23 cellular contexts compared by ENCODE assay signal in genomic region chr11:31786996-31787685, GRCh38. TPM values are rescaled to one million over a fixed set of nuclear protein-coding genes. Genes with fewer than 3 reads are reported as not detected.
"Had no signal": no experiment of that assay in that cellular context is flagged by ENCODE, and none has a peak within 500 bp of the region (broad histone marks: within the 10 kb centered on the region; RNA-seq: fewer than 3 reads in every experiment).

No MANE protein-coding gene starts in this region.

- DNase-seq: activated CD4-positive, alpha-beta T cell treated with anti-CD3 and anti-CD28 coated beads, Interleukin-2, amount 50 U/mL, for 4 hours; activated CD4-positive, CD25-positive, alpha-beta regulatory T cell; activated effector memory CD4-positive, alpha-beta T cell treated with anti-CD3 and anti-CD28 coated beads, Interleukin-2, amount 50 U/mL, for 16 hours; activated T-cell treated with anti-CD3 and anti-CD28 coated beads, Interleukin-2, amount 50 U/mL, for 4 hours; adrenal gland; central memory CD4-positive, alpha-beta T cell; cortex of kidney; effector CD8-positive, alpha-beta T cell; foreskin melanocyte; heart right ventricle; midbrain; stimulated activated CD4-positive, alpha-beta T cell treated with anti-CD3 and anti-CD28 coated beads, Interleukin-12 subunit alpha, Interleukin-12 subunit beta, amount 100 ng/mL, for 4 hours; stimulated activated CD4-positive, alpha-beta T cell treated with anti-CD3 and anti-CD28 coated beads, Interleukin-2, amount 100 ng/mL, for 24 hours; SW 1271; uterus had no signal

- H3K4me3 Mint-ChIP-seq: activated naive CD4-positive, alpha-beta T cell treated with anti-CD3 and anti-CD28 coated beads, Interleukin-2, amount 50 U/mL, for 24 hours; activated T-cell treated with anti-CD3 and anti-CD28 coated beads, Interleukin-2, amount 50 U/mL, for 4 hours; stimulated activated effector memory CD8-positive, alpha-beta T cell treated with anti-CD3 and anti-CD28 coated beads, Interleukin-12 subunit alpha, Interleukin-12 subunit beta, amount 100 ng/mL, for 72 hours had no signal

- H3K36me3 Mint-ChIP-seq: stimulated activated effector memory CD8-positive, alpha-beta T cell treated with anti-CD3 and anti-CD28 coated beads, Interleukin-12 subunit alpha, Interleukin-12 subunit beta, amount 100 ng/mL, for 72 hours had no signal

- H2AFZ ChIP-seq: parathyroid adenoma had no signal

- H3K27ac ChIP-seq: adrenal gland, heart right ventricle, neutrophil, parathyroid adenoma, uterus had no signal

- H3K9me3 Mint-ChIP-seq: activated naive CD4-positive, alpha-beta T cell treated with anti-CD3 and anti-CD28 coated beads, Interleukin-2, amount 50 U/mL, for 24 hours; activated T-cell treated with anti-CD3 and anti-CD28 coated beads, Interleukin-2, amount 50 U/mL, for 4 hours; stimulated activated effector memory CD8-positive, alpha-beta T cell treated with anti-CD3 and anti-CD28 coated beads, Interleukin-12 subunit alpha, Interleukin-12 subunit beta, amount 100 ng/mL, for 72 hours had no signal

- H3K79me2 ChIP-seq: parathyroid adenoma had no signal

- H3K9me3 ChIP-seq: adrenal gland, heart right ventricle, neutrophil, uterus had no signal

- H3K4me1 ChIP-seq: adrenal gland, heart right ventricle, parathyroid adenoma, uterus had no signal

- FAIRE-seq: islet of Langerhans had no signal

- H3K4me1 Mint-ChIP-seq: activated naive CD4-positive, alpha-beta T cell treated with anti-CD3 and anti-CD28 coated beads, Interleukin-2, amount 50 U/mL, for 24 hours; stimulated activated effector memory CD8-positive, alpha-beta T cell treated with anti-CD3 and anti-CD28 coated beads, Interleukin-12 subunit alpha, Interleukin-12 subunit beta, amount 100 ng/mL, for 72 hours had no signal

- H3K27ac Mint-ChIP-seq: activated naive CD4-positive, alpha-beta T cell treated with anti-CD3 and anti-CD28 coated beads, Interleukin-2, amount 50 U/mL, for 24 hours; stimulated activated effector memory CD8-positive, alpha-beta T cell treated with anti-CD3 and anti-CD28 coated beads, Interleukin-12 subunit alpha, Interleukin-12 subunit beta, amount 100 ng/mL, for 72 hours had no signal

- H3K4me3 ChIP-seq: adrenal gland, heart right ventricle, uterus had no signal

- H3K36me3 ChIP-seq: adrenal gland, neutrophil, uterus had no signal

- H3K27me3 ChIP-seq: adrenal gland, uterus had no signal

- H3K9ac ChIP-seq: parathyroid adenoma had no signal

RNA-seq across cellular contexts. Expression of gene PAX6, which starts 24.0 kb away (rescaled TPM):
- total RNA-seq: activated T-cell treated with anti-CD3 and anti-CD28 coated beads, Interleukin-2, amount 50 U/mL, for 4 hours; fibroblast of lung; heart right ventricle; lung microvascular endothelial cell; T-helper 2 cell treated with Interferon-gamma antibody and Interleukin-4, amounts not matched to agents 100 ng/mL and 5 ng/mL, for 36 hours had no signal
